ENCODE assay signal across 22 cellular contexts in the genomic region with DNA sequence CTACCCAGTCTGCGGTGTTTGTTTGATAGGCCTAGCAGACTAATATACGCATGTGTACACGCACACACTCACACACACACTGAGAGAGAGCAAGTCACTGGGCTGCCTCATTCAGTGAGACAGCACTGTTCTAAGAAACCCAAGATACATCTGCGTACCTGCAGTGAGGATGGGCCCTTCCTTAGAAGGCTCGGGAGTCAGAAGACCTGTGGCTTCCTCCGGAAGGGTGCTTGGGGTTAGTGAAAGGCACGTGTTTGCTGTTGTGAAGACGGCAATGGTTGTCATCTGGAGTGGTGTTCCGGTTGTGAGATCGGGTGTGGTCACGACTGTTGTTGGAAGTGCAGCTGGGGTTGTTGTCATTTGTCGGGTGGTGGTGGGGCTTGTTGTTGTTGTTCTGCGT. TPM values are rescaled to one million over a fixed set of nuclear protein-coding genes. Genes with fewer than 3 reads are reported as not detected.
DNase-seq lines count a peak whose midpoint lies in the region; ATAC-seq lines count a peak whose summit lies in the region.
"Had no signal": no experiment of that assay in that cellular context is flagged by ENCODE, and none has a peak within 500 bp of the region (broad histone marks: within the 10 kb centered on the region; RNA-seq: fewer than 3 reads in every experiment).

No MANE protein-coding gene starts in this region.

- CTCF ChIA-PET in activated naive CD4-positive, alpha-beta T cell treated with anti-CD3 and anti-CD28 coated beads, Interleukin-2, amount 10 ng/mL, durations not matched to agents 7 days and 5 days (lab: Charles Lee): no interaction called here

- no peak overlapping the region for H3K4me3 ChIP-seq in Jurkat, Clone E6-1 (ENCODE audit: low read length)
- H3K4me3 ChIP-seq: A549, MG63, PC-9 had no signal

- peak overlapping the region; percentile 43 for H3K27ac Mint-ChIP-seq in activated naive CD4-positive, alpha-beta T cell treated with anti-CD3 and anti-CD28 coated beads, Interleukin-2, amount 10 ng/mL, durations not matched to agents 7 days and 5 days
- no peak overlapping the region for H3K27ac Mint-ChIP-seq in effector memory CD8-positive, alpha-beta T cell

- H3K27me3 Mint-ChIP-seq in activated naive CD4-positive, alpha-beta T cell treated with anti-CD3 and anti-CD28 coated beads, Interleukin-2, amount 10 ng/mL, durations not matched to agents 7 days and 5 days: peaks cover 4% of the 10 kb centered on the region
- no peaks in the 10 kb centered on the region for H3K27me3 Mint-ChIP-seq in effector memory CD8-positive, alpha-beta T cell

- ATAC-seq in effector memory CD8-positive, alpha-beta T cell (replicated peaks): peak; percentile 81
- ATAC-seq in GM21825 (IDR thresholded peaks at IDR 0.05; ENCODE audit: unreplicated experiment): no peak
- ATAC-seq: A549 had no signal

- H3K9me3 Mint-ChIP-seq in activated naive CD4-positive, alpha-beta T cell treated with anti-CD3 and anti-CD28 coated beads, Interleukin-2, amount 10 ng/mL, durations not matched to agents 7 days and 5 days: peaks cover 17% of the 10 kb centered on the region
- H3K9me3 Mint-ChIP-seq in effector memory CD8-positive, alpha-beta T cell: no peaks in the 10 kb centered on the region
- H3K9me3 Mint-ChIP-seq: H9 had no signal

- DNase-seq in activated naive CD4-positive, alpha-beta T cell treated with anti-CD3 and anti-CD28 coated beads, Interleukin-2, amount 10 ng/mL, durations not matched to agents 7 days and 5 days: no peak
- DNase-seq in activated naive CD4-positive, alpha-beta T cell (lab: John Stamatoyannopoulos, UW): no peak
- peak; percentile 83 for DNase-seq in Jurkat, Clone E6-1 (ENCODE audit: low read depth, low spot score)
- DNase-seq in effector memory CD8-positive, alpha-beta T cell: peak in 1 of 3 experiments; percentile 3
- DNase-seq in NCI-H2171 treated with DMSO at 0.1 percent for 48 hours (lab: John Stamatoyannopoulos, UW) (no peak), putamen (ENCODE audit: low spot score) (no peak)
- DNase-seq: H9; KG1; MG63; NCI-H1105 treated with DMSO at 0.1 percent for 48 hours; NCI-H146; NCI-H1930; NCI-H2107; NCI-H446; NCI-H524 treated with DMSO at 0.1 percent for 48 hours; NCI-H774; NK-92 treated with Interleukin-12 subunit alpha and Interleukin-12 subunit beta, amount 100 ng/mL, for 24 hours; PC-9; Right ventricle myocardium superior; RPMI8226 had no signal

- H3K4me3 Mint-ChIP-seq in activated naive CD4-positive, alpha-beta T cell treated with anti-CD3 and anti-CD28 coated beads, Interleukin-2, amount 10 ng/mL, durations not matched to agents 7 days and 5 days: no peak overlapping the region
- H3K4me3 Mint-ChIP-seq in effector memory CD8-positive, alpha-beta T cell: no peak overlapping the region
- H3K4me3 Mint-ChIP-seq: H9 had no signal

- peaks cover 34% of the 10 kb centered on the region for H3K36me3 Mint-ChIP-seq in activated naive CD4-positive, alpha-beta T cell treated with anti-CD3 and anti-CD28 coated beads, Interleukin-2, amount 10 ng/mL, durations not matched to agents 7 days and 5 days
- no peaks in the 10 kb centered on the region for H3K36me3 Mint-ChIP-seq in effector memory CD8-positive, alpha-beta T cell (ENCODE audit: insufficient read depth)

- H3K4me1 Mint-ChIP-seq in activated naive CD4-positive, alpha-beta T cell treated with anti-CD3 and anti-CD28 coated beads, Interleukin-2, amount 10 ng/mL, durations not matched to agents 7 days and 5 days: peaks cover 25% of the 10 kb centered on the region
- H3K4me1 Mint-ChIP-seq in effector memory CD8-positive, alpha-beta T cell (ENCODE audit: low read depth in 2 of 2): no peaks in the 10 kb centered on the region

RNA-seq across cellular contexts. Expression of a gene that starts 11.7 kb away (rescaled TPM):
- polyA plus RNA-seq in Jurkat, Clone E6-1 (2012; ENCODE audit: insufficient read depth, insufficient read length): not detected
